ENCODE assay signal across 19 cellular contexts in the genomic region with DNA sequence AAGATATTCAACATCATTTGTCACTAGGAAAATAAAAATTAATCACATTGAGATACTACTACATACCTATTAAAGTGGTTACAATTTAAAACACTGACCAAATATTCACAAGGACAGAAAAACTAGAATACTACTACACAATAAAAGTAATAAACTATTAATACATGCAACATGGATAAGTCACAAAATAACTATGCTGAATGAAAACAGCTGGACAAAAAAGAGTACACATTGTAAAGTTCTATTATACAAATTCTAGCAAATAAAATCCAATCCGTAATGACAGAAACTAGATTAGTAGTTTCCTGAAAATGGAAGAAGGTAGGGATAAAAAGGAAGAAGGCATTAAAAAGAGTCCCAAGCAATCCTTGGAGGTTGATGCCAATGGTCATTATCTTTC.
DNase-seq lines count a peak whose midpoint lies in the region; FAIRE-seq and TF ChIP-seq lines count a peak whose summit lies in the region.
"Had no signal": no experiment of that assay in that cellular context is flagged by ENCODE, and none has a peak within 500 bp of the region (broad histone marks: within the 10 kb centered on the region; RNA-seq: fewer than 3 reads in every experiment).

No MANE protein-coding gene starts in this region.

- H3K27me3 ChIP-seq in A673 (replicated peaks; ENCODE audit: insufficient read depth, low read depth, low read length, poor library complexity): no peaks in the 10 kb centered on the region
- H3K27me3 ChIP-seq: BE2C had no signal

- POLR2A ChIA-PET in A673 (lab: Charles Lee; ENCODE audit: low non-redundant PET): no interaction called here

- no peaks in the 10 kb centered on the region for H3K36me3 ChIP-seq in A673 (ENCODE audit: insufficient read depth, low read length, poor library complexity, severe bottlenecking)
- H3K36me3 ChIP-seq: BE2C had no signal

- H3K9me3 Mint-ChIP-seq in mesothelial cell of epicardium: peaks cover 23% of the 10 kb centered on the region
- H3K9me3 Mint-ChIP-seq: H9 had no signal

- H3K4me1 Mint-ChIP-seq in mesothelial cell of epicardium: peaks cover 7% of the 10 kb centered on the region
- H3K4me1 Mint-ChIP-seq: CD4-positive, CD25-positive, alpha-beta regulatory T cell; CD8-positive, alpha-beta memory T cell had no signal

- CTCF ChIA-PET in A673 (lab: Charles Lee): no interaction called here

- H3K27ac ChIP-seq in A673 (ENCODE audit: low read depth, low read length, poor library complexity, severe bottlenecking): no peak overlapping the region

- BruUV-seq in A673 (replicated peaks; lab: Mats Ljungman, UMichigan): no TSS peak

- H3K9me3 ChIP-seq in A673 (ENCODE audit: low read depth, low read length, poor library complexity, severe bottlenecking): no peaks in the 10 kb centered on the region
- H3K9me3 ChIP-seq: BE2C had no signal

- no peaks in the 10 kb centered on the region for H3K36me3 Mint-ChIP-seq in mesothelial cell of epicardium
- H3K36me3 Mint-ChIP-seq: CD4-positive, CD25-positive, alpha-beta regulatory T cell; CD8-positive, alpha-beta memory T cell had no signal

- H3K4me3 Mint-ChIP-seq in mesothelial cell of epicardium: no peak overlapping the region
- H3K4me3 Mint-ChIP-seq: CD4-positive, CD25-positive, alpha-beta regulatory T cell; CD8-positive, alpha-beta memory T cell; H9 had no signal

- peak; percentile 41 for DNase-seq in EL
- DNase-seq in cardiac fibroblast (ENCODE audit: low read depth in 2 of 2): peak; percentile 46 to 48
- peak; percentile 36 for DNase-seq in fibroblast of gingiva (ENCODE audit: low read depth)
- DNase-seq in NOMO-1 treated with dmso at 0.1 percent for 144 hours (lab: John Stamatoyannopoulos, UW; ENCODE audit: unreplicated experiment): no peak
- DNase-seq in mesothelial cell of epicardium (ENCODE audit: low spot score in 2 of 2, unreplicated experiment in 2 of 2): no peak
- no peak for DNase-seq in A673 (ENCODE audit: low spot score)
- DNase-seq in ureter (ENCODE audit: low spot score): no peak
- DNase-seq: ACHN; BE2C; C1 segment of cervical spinal cord; CD4-positive, CD25-positive, alpha-beta regulatory T cell; CD8-positive, alpha-beta memory T cell; COR-L47; DMS 273 treated with DMSO at 0.1 percent for 48 hours; H9 had no signal

- no peak overlapping the region for H3K4me3 ChIP-seq in cardiac fibroblast (replicated peaks in 1 of 2; ENCODE audit: low read depth in 2 of 2, low read length in 2 of 2)
- no peak overlapping the region for H3K4me3 ChIP-seq in A673 (ENCODE audit: low read depth, low read length, poor library complexity, severe bottlenecking)
- H3K4me3 ChIP-seq: GM12878 had no signal

- FAIRE-seq in islet of Langerhans (lab: Jason Lieb, UNC): peak; percentile 58
- FAIRE-seq: GM12878, GM19239, H1 had no signal

- H3K27me3 Mint-ChIP-seq in mesothelial cell of epicardium (ENCODE audit: low read depth): no peaks in the 10 kb centered on the region
- H3K27me3 Mint-ChIP-seq: CD4-positive, CD25-positive, alpha-beta regulatory T cell had no signal

- no peak overlapping the region for H3K27ac Mint-ChIP-seq in mesothelial cell of epicardium
- H3K27ac Mint-ChIP-seq: CD4-positive, CD25-positive, alpha-beta regulatory T cell; CD8-positive, alpha-beta memory T cell; H9 had no signal

- no peaks in the 10 kb centered on the region for H3K4me1 ChIP-seq in A673 (ENCODE audit: insufficient read depth, low read length, poor library complexity, severe bottlenecking)
- H3K4me1 ChIP-seq: BE2C had no signal

- intact Hi-C loops in A673 (cut with micrococcal nuclease; ENCODE audit: unreplicated experiment): no loop called here

- no peak for TF ChIP-seq CTCF in cardiac fibroblast (IDR thresholded peaks at IDR 0.05; ENCODE audit: low read depth, low read length)
- TF ChIP-seq CTCF in mesothelial cell of epicardium (IDR thresholded peaks at IDR 0.05; ENCODE audit: unreplicated experiment): no peak
- TF ChIP-seq CTCF in A673 (conservative IDR thresholded peaks at IDR 0.05; ENCODE audit: low read depth, low read length): no peak

Comparison
In these comparisons a context has a peak if more than half of its experiments do, and no peak if none do; other contexts are left out.
1. DNase-seq: peak in EL (single experiment), cardiac fibroblast (2 of 2) and fibroblast of gingiva (single experiment); none in NOMO-1 treated with dmso at 0.1 percent for 144 hours (single experiment), mesothelial cell of epicardium (0 of 2), A673 (single experiment) and ureter (single experiment).